In genomic region chr1:9590201-9590600, GRCh38 we compare ENCODE assay signal across 11 cellular contexts. TPM values are rescaled to one million over a fixed set of nuclear protein-coding genes. Genes with fewer than 3 reads are reported as not detected.
DNase-seq lines count a peak whose midpoint lies in the region; ATAC-seq, FAIRE-seq and TF ChIP-seq lines count a peak whose summit lies in the region.
"Had no signal": no experiment of that assay in that cellular context is flagged by ENCODE, and none has a peak within 500 bp of the region (broad histone marks: within the 10 kb centered on the region; RNA-seq: fewer than 3 reads in every experiment).

No MANE protein-coding gene starts in this region.

- WGBS in A549 (ENCODE audit: missing lambda C conversion rate) = 62% methylated on average over 4 of the region's 7 CpGs

- H3K36me3 ChIP-seq in GM06990 (ENCODE audit: control insufficient read depth, insufficient read depth, low read length) = no peaks in the 10 kb centered on the region; the same call in 1 of the 2 replicates
- H3K36me3 ChIP-seq: esophagus squamous epithelium, pancreas had no signal

- TF ChIP-seq EP300 in A549 (IDR thresholded peaks at IDR 0.05) = no peak

- POLR2A ChIA-PET in A549 (lab: Yijun Ruan, JAX) = no interaction called here

- H3K9me3 ChIP-seq in A549 (no peaks in the 10 kb centered on the region), iPS-18c (ENCODE audit: control insufficient read depth, insufficient read depth, low read length) (no peaks in the 10 kb centered on the region)
- H3K9me3 ChIP-seq: esophagus squamous epithelium, pancreas had no signal

- no peak for ATAC-seq in A549
- ATAC-seq in GM21526 (IDR thresholded peaks at IDR 0.05; ENCODE audit: low FRiP score, unreplicated experiment) = no peak
- ATAC-seq: pancreas had no signal

- peak overlapping the region; percentile 99 for H3K4me2 ChIP-seq in A549

- FAIRE-seq in A549 (lab: Jason Lieb, UNC) = no peak
- FAIRE-seq: pancreas had no signal

- peak overlapping the region; percentile 83; the same call in 2 of the 3 replicates for H3K4me3 ChIP-seq in A549
- H3K4me3 ChIP-seq in GM06990 (replicated peaks; ENCODE audit: low read depth, low read length) = peak overlapping the region; percentile 87
- peak overlapping the region; percentile 68 for H3K4me3 ChIP-seq in WI38 (ENCODE audit: low read depth, low read length)
- H3K4me3 ChIP-seq in iPS-18c (ENCODE audit: insufficient read depth, low read depth, low read length) = 0 out of 2 replicates have a peak overlapping the region, but pooled peaks have one; percentile 6

- DNase-seq in A549 (ENCODE audit: low read depth in 1 of 2, low spot score in 1 of 2) = no peak
- no peak for DNase-seq in GM06990 (ENCODE audit: extremely low read depth, insufficient read length)
- no peak for DNase-seq in medulla oblongata (ENCODE audit: extremely low spot score)
- no peak for DNase-seq in NK-92 (lab: John Stamatoyannopoulos, UW; ENCODE audit: unreplicated experiment)
- no peak for DNase-seq in NCI-H1436 (lab: John Stamatoyannopoulos, UW)
- DNase-seq: esophagus squamous epithelium, NCI-H2029 had no signal

- peak overlapping the region in 1 of 2 experiments; percentile 95; a peak in 1 of 6 replicates for H3K27ac ChIP-seq in A549

- H3K27me3 ChIP-seq in GM06990 (replicated peaks; ENCODE audit: control insufficient read depth, insufficient read depth, low read length) = no peaks in the 10 kb centered on the region
- H3K27me3 ChIP-seq: esophagus squamous epithelium, pancreas had no signal

- peaks cover 9% of the 10 kb centered on the region; the same call in 2 of the 3 replicates for H3K4me1 ChIP-seq in A549

- TF ChIP-seq RAD21 in A549 (conservative IDR thresholded peaks at IDR 0.05 in 1 of 2, IDR thresholded peaks at IDR 0.05 in 1 of 2) = no peak

- TF ChIP-seq CTCF in A549 (IDR thresholded peaks at IDR 0.05) = no peak
- TF ChIP-seq CTCF in GM06990 (IDR thresholded peaks at IDR 0.05; ENCODE audit: insufficient read depth, low read length, poor library complexity, severe bottlenecking) = no peak
- no peak for TF ChIP-seq CTCF in WI38 (IDR thresholded peaks at IDR 0.05; ENCODE audit: low read depth, low read length)

- no peak for TF ChIP-seq POLR2A in A549 (IDR thresholded peaks at IDR 0.05; ENCODE audit: low read length)

- CTCF ChIA-PET in A549 (lab: Yijun Ruan, JAX) = interaction anchor here (0.6 to 1.5 kb wide), 5 partner anchors 26 to 323 kb away, joined by 3 to 11 read pairs (median 4); no protein-coding TSS in a partner anchor

TF ChIP-seq in A549, 52 proteins besides CTCF, POLR2A, EP300 and RAD21:
- TF ChIP-seq EHF (CRISPR knock-in tag; IDR thresholded peaks at IDR 0.05) (no peak), HOXB13 (CRISPR knock-in tag; IDR thresholded peaks at IDR 0.05; ENCODE audit: low read depth) (no peak), CEBPB (IDR thresholded peaks at IDR 0.05) (no peak), HEYL (CRISPR knock-in tag; IDR thresholded peaks at IDR 0.05) (no peak), HDAC2 (IDR thresholded peaks at IDR 0.05) (no peak), ESRRA (IDR thresholded peaks at IDR 0.05; ENCODE audit: borderline replicate concordance, low read length) (no peak)
TF ChIP-seq in A549: peak in this region for 0.

RNA-seq across cellular contexts. Expression of gene TMEM201, which starts 1.5 kb away (rescaled TPM):
- polyA plus RNA-seq in A549 (2011; rRNA removed) (1.9 and 2.1 TPM in 2 replicates), A549 (2017; fragmentation: RNase III; extraction: RNeasy Plus Mini Kit Qiagen cat#74134 plus additional on column Dnase treatment) (8.0 to 8.7 TPM (median 8.6 TPM) in 3 replicates)
- polyA plus RNA-seq in A549 (2012; cell fraction: cytosol; rRNA removed) = 7.4 and 10.8 TPM in 2 replicates
- polyA plus RNA-seq in A549 (2012; cell fraction: nucleus; rRNA removed) = 20.2 and 32.7 TPM in 2 replicates
- polyA minus RNA-seq in A549 (2011; rRNA and poly(A)+ RNA removed) = 2.8 and 3.5 TPM in 2 replicates

RNA-seq across cellular contexts. Expression of gene SLC25A33, which starts 50.9 kb away (rescaled TPM):
- polyA plus RNA-seq in A549 (2011; rRNA removed) (3.9 and 4.9 TPM in 2 replicates), A549 (2017; fragmentation: RNase III; extraction: RNeasy Plus Mini Kit Qiagen cat#74134 plus additional on column Dnase treatment) (3.1 to 3.2 TPM (median 3.2 TPM) in 3 replicates)
- polyA plus RNA-seq in A549 (2012; cell fraction: cytosol; rRNA removed) = 2.9 and 3.7 TPM in 2 replicates
- 1.6 and 2.0 TPM in 2 replicates for polyA plus RNA-seq in A549 (2012; cell fraction: nucleus; rRNA removed)
- polyA minus RNA-seq in A549 (2011; rRNA and poly(A)+ RNA removed) = 2.3 and 2.4 TPM in 2 replicates

Comparison
In these comparisons a context has a peak if more than half of its experiments do, and no peak if none do; other contexts are left out.
1. H3K4me3 ChIP-seq: peak in every context shown above with its lines; median percentile 87 in GM06990; 83 in A549; 68 in WI38; 6 in iPS-18c.